Comparison of ENCODE assay signal across 8 cellular contexts in genomic region chr4:4575284-4576211, GRCh38. TPM values are rescaled to one million over a fixed set of nuclear protein-coding genes. Genes with fewer than 3 reads are reported as not detected.
DNase-seq lines count a peak whose midpoint lies in the region; ATAC-seq and TF ChIP-seq lines count a peak whose summit lies in the region.

No MANE protein-coding gene starts in this region.

- no peaks in the 10 kb centered on the region for H3K9me3 ChIP-seq in CD4-positive, alpha-beta T cell (ENCODE audit: control insufficient read depth, low read length)
- H3K9me3 ChIP-seq in HUES6 (ENCODE audit: control insufficient read depth, insufficient read depth, low read depth, low read length) (peaks cover 4% of the 10 kb centered on the region; the same call in 1 of the 2 replicates), colonic mucosa (no peaks in the 10 kb centered on the region)

- H3K4me1 ChIP-seq in HUES6 (ENCODE audit: control insufficient read depth, insufficient read depth, low read length) (peaks cover 19% of the 10 kb centered on the region), colonic mucosa (no peaks in the 10 kb centered on the region)

- H3K36me3 ChIP-seq in HUES6 (ENCODE audit: control insufficient read depth, insufficient read depth, low read length): no peaks in the 10 kb centered on the region
- no peaks in the 10 kb centered on the region for H3K36me3 ChIP-seq in colonic mucosa

- peak overlapping the region; percentile 5 for H3K27ac Mint-ChIP-seq in CD4-positive, alpha-beta T cell

- peak; percentile 83 for ATAC-seq in CD4-positive, alpha-beta T cell (ENCODE audit: poor library complexity)
- ATAC-seq in GM19467 (IDR thresholded peaks at IDR 0.05; ENCODE audit: unreplicated experiment) (peak; percentile 79), left lobe of liver (peak; percentile 97)

- intact Hi-C loops in CD4-positive, alpha-beta T cell (cut with DNase I, micrococcal nuclease): loop anchor here (1.0 to 2.0 kb wide), 3 partner anchors 33 to 87 kb away; partner anchors contain the start of gene STX18 (in 2 of the 2)
- intact Hi-C loops in colonic mucosa (cut with DNase I): loop anchor here (5.0 kb wide), 1 partner anchor 88 kb away; no protein-coding TSS in a partner anchor

- H3K27me3 Mint-ChIP-seq in CD4-positive, alpha-beta T cell: no peaks in the 10 kb centered on the region

- peak overlapping the region; percentile 87 for H3K4me3 Mint-ChIP-seq in CD4-positive, alpha-beta T cell

- no peaks in the 10 kb centered on the region for H3K36me3 Mint-ChIP-seq in CD4-positive, alpha-beta T cell (ENCODE audit: low read depth)

- H3K9me3 Mint-ChIP-seq in CD4-positive, alpha-beta T cell: no peaks in the 10 kb centered on the region

- H3K4me3 ChIP-seq in HUES6 (ENCODE audit: low read depth, low read length): peak overlapping the region; percentile 56
- peak overlapping the region; percentile 59 for H3K4me3 ChIP-seq in colonic mucosa

- DNase-seq in CD4-positive, alpha-beta T cell: peak; percentile 28 to 67 (median 51)
- peak; percentile 62 to 67 for DNase-seq in activated CD4-positive, alpha-beta T cell treated with anti-CD3 and anti-CD28 coated beads for 4 hours
- DNase-seq in colonic mucosa (peak; percentile 72), left lobe of liver (ENCODE audit: low spot score) (peak; percentile 74), middle frontal gyrus (ENCODE audit: extremely low spot score, low spot score) (no peak)
- peak; percentile 72 for DNase-seq in stimulated activated CD4-positive, alpha-beta T cell treated with anti-CD3 and anti-CD28 coated beads, Interleukin-4, amount 100 ng/mL, for 1 hour

- no peak overlapping the region for H3K27ac ChIP-seq in CD4-positive, alpha-beta T cell (ENCODE audit: low read depth, low read length)
- H3K27ac ChIP-seq in HUES6 (ENCODE audit: low read depth, low read length) (no peak overlapping the region; the same call in 1 of the 2 replicates), colonic mucosa (peak overlapping the region; percentile 67)

- peak overlapping the region; percentile 68 for H3K9ac ChIP-seq in HUES6 (ENCODE audit: low read length)
- H3K9ac ChIP-seq in colonic mucosa (ENCODE audit: low read depth in 2 of 2, low read length in 2 of 2): peak overlapping the region; percentile 46 to 69

- H3K4me1 Mint-ChIP-seq in CD4-positive, alpha-beta T cell (ENCODE audit: low read depth): peaks cover 10% of the 10 kb centered on the region

- TF ChIP-seq CTCF in CD4-positive, alpha-beta T cell (IDR thresholded peaks at IDR 0.05): peak; percentile 41
- peak; percentile 67 for TF ChIP-seq CTCF in colonic mucosa (IDR thresholded peaks at IDR 0.05)

- CTCF ChIA-PET in CD4-positive, alpha-beta T cell (lab: Charles Lee): interaction anchor here (1.1 to 1.7 kb wide), 2 partner anchors 30 to 34 kb away, joined by 3 to 5 read pairs; partner anchors contain the start of gene STX18

- POLR2A ChIA-PET in CD4-positive, alpha-beta T cell (lab: Charles Lee): interaction anchor here (0.9 to 1.9 kb wide), 8 partner anchors 10 to 327 kb away, joined by 3 to 25 read pairs (median 3); partner anchors contain the start of genes STX18 and TMEM128

- H3K27me3 ChIP-seq in CD4-positive, alpha-beta T cell (ENCODE audit: control insufficient read depth, insufficient read depth, low read length): no peaks in the 10 kb centered on the region
- H3K27me3 ChIP-seq in HUES6 (ENCODE audit: control insufficient read depth, insufficient read depth, low read length) (peaks cover 5% of the 10 kb centered on the region; the same call in 1 of the 2 replicates), colonic mucosa (no peaks in the 10 kb centered on the region)

RNA-seq across cellular contexts. Expression of gene STX18, which starts 33.7 kb away (rescaled TPM):
- 10 to 100 TPM; 15.2 to 15.5 TPM for total RNA-seq in CD4-positive, alpha-beta T cell
- total RNA-seq in colonic mucosa: 10 to 100 TPM; 31.4 to 31.8 TPM
- total RNA-seq in left lobe of liver: 14.2 TPM
